Comparison of ENCODE assay signal across 22 cellular contexts in genomic region chr19:17275441-17276175, GRCh38. TPM values are rescaled to one million over a fixed set of nuclear protein-coding genes. Genes with fewer than 3 reads are reported as not detected.
"Had no signal": no experiment of that assay in that cellular context is flagged by ENCODE, and none has a peak within 500 bp of the region (broad histone marks: within the 10 kb centered on the region; RNA-seq: fewer than 3 reads in every experiment).

No MANE protein-coding gene starts in this region.

- H3K27me3 ChIP-seq: MG63, SJSA1 had no signal

- H3K4me3 ChIP-seq: MG63, SJSA1, SK-N-MC had no signal

- DNase-seq: Karpas-422, KG1, MG63, NCI-H1092, NCI-H1105 treated with DMSO at 0.1 percent for 48 hours, NCI-H1417 treated with DMSO at 0.1 percent for 48 hours, NCI-H146, NCI-H1694 treated with DMSO at 0.1 percent for 48 hours, NCI-H1930, NCI-H2081, NCI-H2107, NCI-H2227 treated with DMSO at 0.1 percent for 48 hours, NCI-H524 treated with DMSO at 0.1 percent for 48 hours, NCI-H69, NCI-H774, PC-3, Right ventricle myocardium superior, SIG-M5 had no signal

- H3K4me1 ChIP-seq: SJSA1 had no signal

- H3K27ac ChIP-seq: SJSA1, SK-N-MC had no signal

- H3K9me3 ChIP-seq: MG63, SJSA1 had no signal

- ATAC-seq: Panc1, PC-3 had no signal

RNA-seq across cellular contexts. Expression of gene USHBP1, which starts 11.1 kb away (rescaled TPM):
- total RNA-seq: NCI-H460, PC-3, SJSA1 had no signal
